In genomic region chr4:163395758-163396157, GRCh38 we compare ENCODE assay signal across 1 cellular context.
TF ChIP-seq lines count a peak whose summit lies in the region.

No MANE protein-coding gene starts in this region.

TF ChIP-seq in K562, 482 proteins besides CTCF, POLR2A, EP300 and RAD21 (continued from another document):
- no peak for TF ChIP-seq ELF2 (CRISPR knock-in tag; IDR thresholded peaks at IDR 0.05)
- no peak for TF ChIP-seq ZNF707 (CRISPR knock-in tag; conservative IDR thresholded peaks at IDR 0.05)
- no peak for TF ChIP-seq ZC3H8 (IDR thresholded peaks at IDR 0.05)
- no peak for TF ChIP-seq XRCC5 (IDR thresholded peaks at IDR 0.05; ENCODE audit: low read depth, low read length)
- TF ChIP-seq GABPB2 (CRISPR knock-in tag; conservative IDR thresholded peaks at IDR 0.05), result no peak
- TF ChIP-seq ARHGAP35 (IDR thresholded peaks at IDR 0.05; ENCODE audit: partially characterized antibody), result no peak
- TF ChIP-seq MAFK (IDR thresholded peaks at IDR 0.05; ENCODE audit: low read length), result no peak
- no peak for TF ChIP-seq HEY1 (CRISPR knock-in tag; IDR thresholded peaks at IDR 0.05; ENCODE audit: borderline replicate concordance)
- no peak for TF ChIP-seq NFXL1 (CRISPR knock-in tag; IDR thresholded peaks at IDR 0.05)
- no peak for TF ChIP-seq PHF8 (IDR thresholded peaks at IDR 0.05; ENCODE audit: borderline replicate concordance, low read length)
TF ChIP-seq in K562: peak in this region for 0.
